ENCODE assay signal across 16 cellular contexts in genomic region chr9:71896762-71897161, GRCh38. TPM values are rescaled to one million over a fixed set of nuclear protein-coding genes. Genes with fewer than 3 reads are reported as not detected.
A peak's percentile ranks its signal among the peaks of the same experiment; 100 is the strongest.
DNase-seq lines count a peak whose midpoint lies in the region; ATAC-seq and TF ChIP-seq lines count a peak whose summit lies in the region.
"Had no signal": no experiment of that assay in that cellular context is flagged by ENCODE, and none has a peak within 500 bp of the region (broad histone marks: within the 10 kb centered on the region; RNA-seq: fewer than 3 reads in every experiment).

No MANE protein-coding gene starts in this region.

- peaks cover 3% of the 10 kb centered on the region for H3K36me3 Mint-ChIP-seq in activated T-cell treated with anti-CD3 and anti-CD28 coated beads, Interleukin-2, amount 50 U/mL, for 24 hours (ENCODE audit: low read depth)
- peaks cover 8% of the 10 kb centered on the region for H3K36me3 Mint-ChIP-seq in activated CD8-positive, alpha-beta T cell treated with anti-CD3 and anti-CD28 coated beads for 36 hours (ENCODE audit: low read depth)

- H3K4me1 Mint-ChIP-seq in activated T-cell treated with anti-CD3 and anti-CD28 coated beads, Interleukin-2, amount 50 U/mL, for 24 hours (ENCODE audit: low read depth): peaks cover 67% of the 10 kb centered on the region
- peaks cover 62% of the 10 kb centered on the region for H3K4me1 Mint-ChIP-seq in activated CD8-positive, alpha-beta T cell treated with anti-CD3 and anti-CD28 coated beads for 36 hours (ENCODE audit: low read depth)

- no peak overlapping the region for H2BK12ac ChIP-seq in trophoblast cell (ENCODE audit: low read length)

- POLR2A ChIA-PET in activated CD8-positive, alpha-beta T cell treated with anti-CD3 and anti-CD28 coated beads for 36 hours (lab: Charles Lee): interaction anchor here (0.6 kb wide), 1 partner anchor 21 kb away, joined by 3 read pairs; no protein-coding TSS in a partner anchor

- TF ChIP-seq CTCF in activated CD8-positive, alpha-beta T cell treated with anti-CD3 and anti-CD28 coated beads for 36 hours (IDR thresholded peaks at IDR 0.05): no peak
- no peak for TF ChIP-seq CTCF in body of pancreas (IDR thresholded peaks at IDR 0.05)

- H3K4ac ChIP-seq in trophoblast cell (ENCODE audit: low read depth, low read length): peak overlapping the region; percentile 75

- CTCF ChIA-PET in activated CD8-positive, alpha-beta T cell treated with anti-CD3 and anti-CD28 coated beads for 36 hours (lab: Charles Lee): interaction anchor here (1.0 to 2.0 kb wide), 4 partner anchors 9 to 214 kb away, joined by 3 to 7 read pairs (median 5); no protein-coding TSS in a partner anchor

- peak overlapping the region; percentile 81 for H3K27ac Mint-ChIP-seq in activated T-cell treated with anti-CD3 and anti-CD28 coated beads, Interleukin-2, amount 50 U/mL, for 24 hours
- H3K27ac Mint-ChIP-seq in activated CD8-positive, alpha-beta T cell treated with anti-CD3 and anti-CD28 coated beads for 36 hours: peak overlapping the region; percentile 81

- no peaks in the 10 kb centered on the region for H3K36me3 ChIP-seq in Karpas-422 (ENCODE audit: insufficient read depth, low read length)
- H3K36me3 ChIP-seq in trophoblast cell (ENCODE audit: control insufficient read depth in 1 of 2, insufficient read depth in 2 of 2, low read length in 2 of 2): peaks cover 0 to 2% of the 10 kb centered on the region in 2 experiments
- H3K36me3 ChIP-seq in body of pancreas (replicated peaks in 1 of 2; ENCODE audit: insufficient read depth in 1 of 2, low read depth in 2 of 2): no peaks in the 10 kb centered on the region
- H3K36me3 ChIP-seq: right atrium auricular region, WERI-Rb-1 had no signal

- H2BK120ac ChIP-seq in trophoblast cell (ENCODE audit: insufficient read depth, low read length, poor library complexity): no peak overlapping the region

- no peaks in the 10 kb centered on the region for H3K9me2 ChIP-seq in Karpas-422 (replicated peaks; ENCODE audit: insufficient read depth, low read length)
- H3K9me2 ChIP-seq: SK-N-SH had no signal

- H2AFZ ChIP-seq in Karpas-422 (ENCODE audit: low read length) (no peak overlapping the region), trophoblast cell (ENCODE audit: insufficient read depth, low read length, poor library complexity) (no peak overlapping the region)

- no peak overlapping the region for H4K12ac ChIP-seq in trophoblast cell (ENCODE audit: low read depth, low read length)

- no peaks in the 10 kb centered on the region for H3K27me3 Mint-ChIP-seq in activated T-cell treated with anti-CD3 and anti-CD28 coated beads, Interleukin-2, amount 50 U/mL, for 24 hours
- no peaks in the 10 kb centered on the region for H3K27me3 Mint-ChIP-seq in activated CD8-positive, alpha-beta T cell treated with anti-CD3 and anti-CD28 coated beads for 36 hours

- DNase-seq in activated T-cell treated with anti-CD3 and anti-CD28 coated beads, Interleukin-2, amount 50 U/mL, for 24 hours: no peak
- no peak for DNase-seq in activated T-cell treated with anti-CD3 and anti-CD28 coated beads, Interleukin-2, amount 50 U/mL, for 1 hour
- DNase-seq in Karpas-422 (no peak), trophoblast cell (no peak), NCI-H526 treated with DMSO at 0.1 percent for 48 hours (lab: John Stamatoyannopoulos, UW) (no peak), body of pancreas (no peak)
- DNase-seq in activated CD8-positive, alpha-beta T cell treated with anti-CD3 and anti-CD28 coated beads for 36 hours: no peak
- DNase-seq: amniotic stem cell, foreskin fibroblast, NCI-H2081, NCI-H510A treated with DMSO at 0.1 percent for 48 hours, occipital lobe, SK-N-SH, WERI-Rb-1 had no signal

- no peak overlapping the region for H3K4me3 Mint-ChIP-seq in activated T-cell treated with anti-CD3 and anti-CD28 coated beads, Interleukin-2, amount 50 U/mL, for 24 hours
- no peak overlapping the region for H3K4me3 Mint-ChIP-seq in activated CD8-positive, alpha-beta T cell treated with anti-CD3 and anti-CD28 coated beads for 36 hours

- no peak overlapping the region for H3K18ac ChIP-seq in trophoblast cell (ENCODE audit: low read length)

- H3K79me2 ChIP-seq in Karpas-422 (ENCODE audit: low read length): peaks cover 82% of the 10 kb centered on the region
- H3K79me2 ChIP-seq in trophoblast cell (ENCODE audit: control insufficient read depth, insufficient read depth, low read length, poor library complexity): peaks cover 3% of the 10 kb centered on the region

- intact Hi-C loops in activated CD8-positive, alpha-beta T cell treated with anti-CD3 and anti-CD28 coated beads for 36 hours (cut with micrococcal nuclease): no loop called here
- intact Hi-C loops in body of pancreas (cut with DNase I): loop anchor here (10.0 kb wide), 1 partner anchor 62 kb away; no protein-coding TSS in a partner anchor

- H2AK5ac ChIP-seq in trophoblast cell (ENCODE audit: low read length): no peak overlapping the region

- no peak overlapping the region for H2BK5ac ChIP-seq in trophoblast cell (ENCODE audit: low read depth, low read length, poor library complexity)

- no peak overlapping the region for H3K4me3 ChIP-seq in Karpas-422 (ENCODE audit: low read length)
- no peak overlapping the region for H3K4me3 ChIP-seq in trophoblast cell (ENCODE audit: low read depth, low read length)
- no peak overlapping the region for H3K4me3 ChIP-seq in body of pancreas
- H3K4me3 ChIP-seq: right atrium auricular region had no signal

- H3K9me3 ChIP-seq in Karpas-422 (ENCODE audit: low read length) (no peaks in the 10 kb centered on the region), trophoblast cell (ENCODE audit: insufficient read depth, low read depth, low read length) (no peaks in the 10 kb centered on the region), body of pancreas (no peaks in the 10 kb centered on the region)
- H3K9me3 ChIP-seq: right atrium auricular region, SK-N-SH had no signal

- H3K4me1 ChIP-seq in Karpas-422 (ENCODE audit: low read length) (peaks cover 26% of the 10 kb centered on the region), trophoblast cell (ENCODE audit: control insufficient read depth in 1 of 2, insufficient read depth in 2 of 2, low read length in 2 of 2) (no peaks in the 10 kb centered on the region), body of pancreas (peaks cover 32% of the 10 kb centered on the region)

- no peaks in the 10 kb centered on the region for H3K79me1 ChIP-seq in trophoblast cell (ENCODE audit: low read length)

- H3K9me3 Mint-ChIP-seq in activated T-cell treated with anti-CD3 and anti-CD28 coated beads, Interleukin-2, amount 50 U/mL, for 24 hours: no peaks in the 10 kb centered on the region
- H3K9me3 Mint-ChIP-seq in activated CD8-positive, alpha-beta T cell treated with anti-CD3 and anti-CD28 coated beads for 36 hours: no peaks in the 10 kb centered on the region

- no peak overlapping the region for H4K8ac ChIP-seq in trophoblast cell (ENCODE audit: low read depth, low read length)

- H4K91ac ChIP-seq in trophoblast cell (ENCODE audit: low read depth, low read length): no peak overlapping the region

- H3K27ac ChIP-seq in Karpas-422 (ENCODE audit: low read length) (peak overlapping the region; percentile 37; the same call in 1 of the 2 replicates), trophoblast cell (ENCODE audit: low read depth, low read length) (no peak overlapping the region), body of pancreas (no peak overlapping the region)
- H3K27ac ChIP-seq: right atrium auricular region, WERI-Rb-1 had no signal

- H3K27me3 ChIP-seq in Karpas-422 (ENCODE audit: low read length) (no peaks in the 10 kb centered on the region), trophoblast cell (ENCODE audit: insufficient read depth, low read length) (no peaks in the 10 kb centered on the region), body of pancreas (no peaks in the 10 kb centered on the region)
- H3K27me3 ChIP-seq: right atrium auricular region had no signal

- no peak for TF ChIP-seq POLR2A in body of pancreas (IDR thresholded peaks at IDR 0.05)

- H3K14ac ChIP-seq in trophoblast cell (ENCODE audit: low read length): no peak overlapping the region

- peaks cover 10% of the 10 kb centered on the region; the same call in 1 of the 2 replicates for H4K20me1 ChIP-seq in Karpas-422 (ENCODE audit: insufficient read depth, low read depth, low read length)

- H3K9ac ChIP-seq in Karpas-422 (ENCODE audit: low read length): no peak overlapping the region
- no peak overlapping the region for H3K9ac ChIP-seq in trophoblast cell (ENCODE audit: low read length)
- H3K9ac ChIP-seq: SK-N-SH had no signal

- ATAC-seq in activated CD8-positive, alpha-beta T cell treated with anti-CD3 and anti-CD28 coated beads for 36 hours: no peak
- ATAC-seq in HG03135 (IDR thresholded peaks at IDR 0.05; ENCODE audit: unreplicated experiment) (no peak), body of pancreas (no peak)

- H3K4me2 ChIP-seq in Karpas-422 (ENCODE audit: low read depth, low read length, poor library complexity, severe bottlenecking) (no peak overlapping the region), trophoblast cell (ENCODE audit: low read length) (no peak overlapping the region)
- H3K4me2 ChIP-seq: SK-N-SH had no signal

- no peak overlapping the region for H3K23ac ChIP-seq in trophoblast cell (ENCODE audit: low read length)

RNA-seq across cellular contexts. Expression of gene ABHD17B, which starts 14.2 kb away (rescaled TPM):
- total RNA-seq in Karpas-422 (2014; rRNA removed; shearing (Covaris generic); ENCODE audit: low replicate concordance): 3.9 and 12.9 TPM in 2 replicates
- total RNA-seq in activated CD8-positive, alpha-beta T cell treated with anti-CD3 and anti-CD28 coated beads for 36 hours: 10 to 100 TPM; 15.5 to 16.5 TPM
- polyA plus RNA-seq in trophoblast cell (2013): 9.9 and 10.7 TPM in 2 replicates
- 1 to 10 TPM; 6.0 to 9.6 TPM for total RNA-seq in body of pancreas

RNA-seq across cellular contexts. Expression of gene C9orf85, which starts 14.7 kb away (rescaled TPM):
- total RNA-seq in Karpas-422 (2014; rRNA removed; shearing (Covaris generic); ENCODE audit: low replicate concordance): 6.0 and 9.2 TPM in 2 replicates
- 1 to 10 TPM; 7.6 to 8.9 TPM for total RNA-seq in activated CD8-positive, alpha-beta T cell treated with anti-CD3 and anti-CD28 coated beads for 36 hours
- 9.3 and 9.5 TPM in 2 replicates for polyA plus RNA-seq in trophoblast cell (2013)
- total RNA-seq in body of pancreas: 1 to 10 TPM; 6.0 to 6.6 TPM
